ENCODE assay signal across 36 cellular contexts in the genomic region with DNA sequence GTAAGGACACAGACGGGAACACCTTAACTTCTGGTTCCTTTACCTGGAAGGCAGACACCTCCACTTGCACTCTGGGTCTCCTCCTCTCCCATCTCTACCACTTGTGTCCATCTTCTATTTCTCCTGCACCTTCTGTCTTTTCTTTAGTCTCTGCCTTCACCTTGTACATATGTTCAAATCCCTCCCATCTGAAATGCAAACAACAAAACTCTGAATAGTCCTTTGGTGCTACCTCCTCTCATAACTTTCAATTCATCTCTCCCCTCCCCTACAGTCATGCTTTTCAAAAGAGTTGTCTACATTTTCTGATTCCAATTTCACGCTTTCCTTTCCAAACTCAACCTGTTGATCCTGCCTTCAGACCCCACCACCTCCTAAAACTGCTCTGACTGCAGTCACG. TPM values are rescaled to one million over a fixed set of nuclear protein-coding genes. Genes with fewer than 3 reads are reported as not detected.
"Had no signal": no experiment of that assay in that cellular context is flagged by ENCODE, and none has a peak within 500 bp of the region (broad histone marks: within the 10 kb centered on the region; RNA-seq: fewer than 3 reads in every experiment).

No MANE protein-coding gene starts in this region.

- H3K27ac ChIP-seq: adrenal gland, ascending aorta, body of pancreas, brain microvascular endothelial cell, breast epithelium, cardiac muscle cell had no signal

- FAIRE-seq: astrocyte, bronchial epithelial cell had no signal

- H3K9me3 ChIP-seq: adrenal gland, ascending aorta, body of pancreas, breast epithelium had no signal

- H3K4me1 ChIP-seq: adrenal gland, ascending aorta, body of pancreas, breast epithelium had no signal

- H3K4me3 ChIP-seq: adrenal gland, ascending aorta, body of pancreas, breast epithelium, cardiac muscle cell had no signal

- DNase-seq: activated effector memory CD4-positive, alpha-beta T cell treated with anti-CD3 and anti-CD28 coated beads, Interleukin-2, amount 50 U/mL, for 16 hours; activated effector memory CD4-positive, alpha-beta T cell treated with Interleukin-2 at 50 U/mL for 16 hours; activated gamma-delta T cell; activated gamma-delta T cell treated with Interleukin-2 at 50 U/mL for 16 hours; activated naive CD4-positive, alpha-beta T cell; activated naive CD4-positive, alpha-beta T cell treated with anti-CD3 and anti-CD28 coated beads for 36 hours; activated naive CD4-positive, alpha-beta T cell treated with anti-CD3 and anti-CD28 coated beads, Interleukin-2, amount 10 ng/mL, durations not matched to agents 7 days and 5 days; activated naive CD4-positive, alpha-beta T cell treated with anti-CD3 and anti-CD28 coated beads, Interleukin-2, amount 50 U/mL, for 16 hours; activated naive CD4-positive, alpha-beta T cell treated with Interleukin-2 at 50 U/mL for 16 hours; activated naive CD8-positive, alpha-beta T cell treated with anti-CD3 and anti-CD28 coated beads for 36 hours; activated naive CD8-positive, alpha-beta T cell treated with anti-CD3 and anti-CD28 coated beads, Interleukin-2, amount 10 ng/mL, durations not matched to agents 7 days and 5 days; activated naive CD8-positive, alpha-beta T cell treated with anti-CD3 and anti-CD28 coated beads, Interleukin-2, amount 50 U/mL, for 24 hours; activated T-cell treated with anti-CD3 and anti-CD28 coated beads, Interleukin-2, amount 50 U/mL, for 1 hour; activated T-cell treated with anti-CD3 and anti-CD28 coated beads, Interleukin-2, amount 50 U/mL, for 24 hours; activated T-cell treated with anti-CD3 and anti-CD28 coated beads, Interleukin-2, amount 50 U/mL, for 4 hours; activated T-cell treated with anti-CD3 and anti-CD28 coated beads, Interleukin-2, amount 50 U/mL, for 48 hours; activated T-cell treated with anti-CD3 and anti-CD28 coated beads, Interleukin-2, amount 50 U/mL, for 72 hours; adrenal gland; amniotic stem cell; amygdala; anterior cingulate cortex; body of pancreas; brain microvascular endothelial cell; caudate nucleus; central memory CD4-positive, alpha-beta T cell; cerebellar nuclear complex had no signal

- H3K36me3 ChIP-seq: adrenal gland, ascending aorta, brain microvascular endothelial cell, breast epithelium, cardiac muscle cell had no signal

RNA-seq across cellular contexts. Expression of a gene that starts 5.3 kb away (rescaled TPM):
- total RNA-seq: activated naive CD8-positive, alpha-beta T cell treated with anti-CD3 and anti-CD28 coated beads for 36 hours; activated naive CD8-positive, alpha-beta T cell treated with anti-CD3 and anti-CD28 coated beads, Interleukin-2, amount 10 ng/mL, durations not matched to agents 7 days and 5 days; activated T-cell treated with anti-CD3 and anti-CD28 coated beads, Interleukin-2, amount 50 U/mL, for 4 hours; activated T-helper 1 cell treated with anti-CD3 and anti-CD28 coated beads, Interleukin-12 subunit alpha, Interleukin-12 subunit beta, Interleukin-2, Interleukin-4 antibody, amounts not matched to agents 30 ng/mL and 10 ng/mL and 1 ng/mL, durations not matched to agents 14 hours and 24 hours and 36 hours; activated T-helper 17 cell treated with anti-CD3 and anti-CD28 coated beads, Interleukin-2, amount 50 U/mL, for 72 hours; ascending aorta; bronchial epithelial cell; cardiac septum; chondrocyte had no signal
- polyA plus RNA-seq: aorta had no signal
